ENCODE assay signal across 22 cellular contexts in genomic region chr4:165609653-165610052, GRCh38.
DNase-seq lines count a peak whose midpoint lies in the region; ATAC-seq, FAIRE-seq and TF ChIP-seq lines count a peak whose summit lies in the region.
"Had no signal": no experiment of that assay in that cellular context is flagged by ENCODE, and none has a peak within 500 bp of the region (broad histone marks: within the 10 kb centered on the region; RNA-seq: fewer than 3 reads in every experiment).

No MANE protein-coding gene starts in this region.

- H3K79me2 ChIP-seq in GM23338 (replicated peaks; ENCODE audit: insufficient read depth) (no peaks in the 10 kb centered on the region), H1 (ENCODE audit: control insufficient read depth in 1 of 2, insufficient read depth in 2 of 2, low read length in 2 of 2) (no peaks in the 10 kb centered on the region)

- H3K36me3 ChIP-seq in GM23338 (ENCODE audit: insufficient read depth) (no peaks in the 10 kb centered on the region), H1 (ENCODE audit: control insufficient read depth in 2 of 4, insufficient read depth in 4 of 4, low read length in 3 of 4) (no peaks in the 10 kb centered on the region)
- H3K36me3 ChIP-seq: BE2C; BLaER1 treated with 17β-estradiol and CSF1 and Interleukin-3, amounts not matched to agents 10 nM and 100 nM; HAP-1 had no signal

- no peak for TF ChIP-seq POLR2A in H1 (IDR thresholded peaks at IDR 0.05; ENCODE audit: control extremely low read depth in 1 of 2, low read depth in 2 of 2, low read length in 2 of 2)

- H2BK5ac ChIP-seq in H1 (ENCODE audit: low read depth, low read length): no peak overlapping the region

- H3K27me3 Mint-ChIP-seq in GM23338 (ENCODE audit: insufficient read depth, low read depth, poor library complexity): no peaks in the 10 kb centered on the region
- H3K27me3 Mint-ChIP-seq in activated naive CD8-positive, alpha-beta T cell treated with anti-CD3 and anti-CD28 coated beads for 36 hours: no peaks in the 10 kb centered on the region

- H3K4me2 ChIP-seq in GM23338 (peak overlapping the region; percentile 51; the same call in 1 of the 2 replicates), H1 (ENCODE audit: insufficient read depth in 1 of 2, low read depth in 2 of 2, low read length in 2 of 2) (no peak overlapping the region)
- H3K4me2 ChIP-seq: A549; BLaER1 treated with 17β-estradiol and CSF1 and Interleukin-3, amounts not matched to agents 10 nM and 100 nM had no signal

- H2AK5ac ChIP-seq in H1 (ENCODE audit: low read depth, low read length): no peak overlapping the region

- peak; percentile 71 for ATAC-seq in GM23338
- ATAC-seq: A549 had no signal

- H2BK12ac ChIP-seq in H1 (ENCODE audit: low read depth, low read length): no peak overlapping the region

- H2BK120ac ChIP-seq in H1 (replicated peaks; ENCODE audit: low read depth, low read length): no peak overlapping the region

- no peak overlapping the region for H3K4me3 Mint-ChIP-seq in GM23338
- no peak overlapping the region for H3K4me3 Mint-ChIP-seq in activated naive CD8-positive, alpha-beta T cell treated with anti-CD3 and anti-CD28 coated beads for 36 hours
- H3K4me3 Mint-ChIP-seq: CD14-positive monocyte; CD4-positive, alpha-beta T cell; HFFc6 had no signal

- H3K27ac ChIP-seq in GM23338 (ENCODE audit: low read depth): no peak overlapping the region
- no peak overlapping the region for H3K27ac ChIP-seq in H1 (ENCODE audit: low read depth, low read length)
- H3K27ac ChIP-seq: A549; BLaER1 treated with 17β-estradiol and CSF1 and Interleukin-3, amounts not matched to agents 10 nM and 100 nM had no signal

- H3K9me3 Mint-ChIP-seq in GM23338: no peaks in the 10 kb centered on the region; the same call in 2 of the 3 replicates
- H3K9me3 Mint-ChIP-seq in activated naive CD8-positive, alpha-beta T cell treated with anti-CD3 and anti-CD28 coated beads for 36 hours: no peaks in the 10 kb centered on the region
- H3K9me3 Mint-ChIP-seq: CD4-positive, alpha-beta T cell had no signal

- H4K5ac ChIP-seq in H1 (ENCODE audit: insufficient read length, low read depth, low read length): no peak overlapping the region

- H2AFZ ChIP-seq in GM23338: peak overlapping the region; percentile 29; the same call in 1 of the 2 replicates
- 0 out of 2 replicates have a peak overlapping the region, but pooled peaks have one; percentile 60 for H2AFZ ChIP-seq in H1 (ENCODE audit: low read length)

- no peak overlapping the region for H2BK15ac ChIP-seq in H1 (ENCODE audit: low read length)

- H4K8ac ChIP-seq in H1 (ENCODE audit: extremely low read depth, insufficient read depth, low read length): no peak overlapping the region

- H3K9ac ChIP-seq in H1 (replicated peaks in 1 of 4; ENCODE audit: extremely low read depth in 1 of 4, low read depth in 3 of 4, low read length in 3 of 4): no peak overlapping the region
- H3K9ac ChIP-seq: BLaER1 treated with 17β-estradiol and CSF1 and Interleukin-3, amounts not matched to agents 10 nM and 100 nM had no signal

- peak; percentile 19 for DNase-seq in GM23338 (ENCODE audit: low spot score)
- DNase-seq in H1 (ENCODE audit: low read depth in 1 of 2, low spot score in 2 of 2): no peak
- DNase-seq in iPS-NIHi7 (ENCODE audit: extremely low spot score): peak; percentile 22
- DNase-seq in stimulated activated CD4-positive, alpha-beta T cell treated with anti-CD3 and anti-CD28 coated beads, Interleukin-2, amount 100 ng/mL, for 24 hours: no peak
- no peak for DNase-seq in NCI-H446 (lab: John Stamatoyannopoulos, UW)
- DNase-seq in NCI-H82 treated with DMSO at 0.1 percent for 48 hours (lab: John Stamatoyannopoulos, UW; ENCODE audit: unreplicated experiment): no peak
- DNase-seq in activated naive CD8-positive, alpha-beta T cell treated with anti-CD3 and anti-CD28 coated beads for 36 hours: no peak
- DNase-seq: 8988T; ACHN; AML-193; BE2C; Calu3; CD4-positive, alpha-beta T cell; COR-L47; DMS53; DMS79 treated with DMSO at 0.1 percent for 48 hours; HFFc6 had no signal

- H3K18ac ChIP-seq in H1 (ENCODE audit: extremely low read depth, low read length): no peak overlapping the region

- H3K27ac Mint-ChIP-seq in GM23338: no peak overlapping the region
- H3K27ac Mint-ChIP-seq in activated naive CD8-positive, alpha-beta T cell treated with anti-CD3 and anti-CD28 coated beads for 36 hours: no peak overlapping the region
- H3K27ac Mint-ChIP-seq: CD14-positive monocyte; CD4-positive, alpha-beta T cell; HFFc6 had no signal

- WGBS in H1 (ENCODE audit: extremely low coverage in 1 of 2, insufficient coverage in 1 of 2, insufficient read length in 1 of 2, insufficient replicate concordance in 2 of 2, low coverage in 1 of 2, low lambda C conversion rate in 2 of 2, missing lambda C conversion rate in 1 of 2), 2 experiments: 37% methylated on average over 2 of the region's 2 CpGs; no CpG with 5 or more reads in 1 of the 2 experiments

- no peaks in the 10 kb centered on the region for H3K9me3 ChIP-seq in H1 (ENCODE audit: insufficient read depth in 2 of 2, low read depth in 1 of 2, low read length in 1 of 2)
- H3K9me3 ChIP-seq: A549, BE2C, HAP-1 had no signal

- FAIRE-seq in H1 (lab: Jason Lieb, UNC): no peak
- FAIRE-seq: A549, GM12892 had no signal

- no peak for TF ChIP-seq RAD21 in H1 (IDR thresholded peaks at IDR 0.05 in 1 of 2, conservative IDR thresholded peaks at IDR 0.05 in 1 of 2; ENCODE audit: low read depth in 2 of 2, low read length in 2 of 2)

- no peak overlapping the region for H3K4ac ChIP-seq in H1 (replicated peaks; ENCODE audit: insufficient read length, low read depth, low read length)

- H3K23ac ChIP-seq in H1 (ENCODE audit: insufficient read length): no peak overlapping the region

- H4K20me1 ChIP-seq in GM23338 (replicated peaks; ENCODE audit: insufficient read depth) (no peaks in the 10 kb centered on the region), H1 (replicated peaks in 1 of 2; ENCODE audit: control insufficient read depth in 1 of 2, insufficient read depth in 2 of 2, low read length in 2 of 2) (no peaks in the 10 kb centered on the region)
- H4K20me1 ChIP-seq: BLaER1 treated with 17β-estradiol and CSF1 and Interleukin-3, amounts not matched to agents 10 nM and 100 nM had no signal

- CTCF ChIA-PET in H1 (lab: Charles Lee; ENCODE audit: partially characterized antibody): no interaction called here

- no peak overlapping the region for H3K14ac ChIP-seq in H1 (ENCODE audit: insufficient read length)

- no peaks in the 10 kb centered on the region for H3K79me1 ChIP-seq in H1 (ENCODE audit: low read depth, low read length)

- H3K56ac ChIP-seq in H1 (replicated peaks; ENCODE audit: insufficient read length, low read depth, low read length): no peak overlapping the region

- no peak overlapping the region for H3K4me3 ChIP-seq in GM23338
- H3K4me3 ChIP-seq in H1 (ENCODE audit: extremely low read depth in 1 of 4, insufficient read depth in 2 of 4, low read depth in 3 of 4, low read length in 4 of 4): no peak overlapping the region
- H3K4me3 ChIP-seq: A549; BLaER1 treated with 17β-estradiol and CSF1 and Interleukin-3, amounts not matched to agents 10 nM and 100 nM; HAP-1 had no signal

- H3K27me3 ChIP-seq in GM23338 (ENCODE audit: insufficient read depth) (no peaks in the 10 kb centered on the region), H1 (replicated peaks in 1 of 4; ENCODE audit: control insufficient read depth in 3 of 4, extremely low read depth in 1 of 4, insufficient read depth in 3 of 4, low read length in 3 of 4) (no peaks in the 10 kb centered on the region)
- H3K27me3 ChIP-seq: BE2C; BLaER1 treated with 17β-estradiol and CSF1 and Interleukin-3, amounts not matched to agents 10 nM and 100 nM had no signal

- no peaks in the 10 kb centered on the region for H3F3A ChIP-seq in GM23338 (replicated peaks; ENCODE audit: low read depth)

- peaks cover 34% of the 10 kb centered on the region for H3K4me1 Mint-ChIP-seq in GM23338
- H3K4me1 Mint-ChIP-seq in activated naive CD8-positive, alpha-beta T cell treated with anti-CD3 and anti-CD28 coated beads for 36 hours: peaks cover 1% of the 10 kb centered on the region

- H3K4me1 ChIP-seq in GM23338 (ENCODE audit: insufficient read depth) (peaks cover 32% of the 10 kb centered on the region), H1 (replicated peaks in 1 of 4; ENCODE audit: control insufficient read depth in 3 of 4, insufficient read depth in 4 of 4, low read length in 3 of 4) (peaks cover 0 to 5% (median 0%) of the 10 kb centered on the region in 4 experiments; a peak in 2 of 7 replicates)
- H3K4me1 ChIP-seq: A549, BE2C, HAP-1 had no signal

- H3K9me2 ChIP-seq in GM23338 (ENCODE audit: insufficient read depth): peaks cover 3% of the 10 kb centered on the region; the same call in 1 of the 2 replicates

- H4K91ac ChIP-seq in H1 (replicated peaks; ENCODE audit: insufficient read length, low read length): no peak overlapping the region

- TF ChIP-seq EP300 in H1 (IDR thresholded peaks at IDR 0.05; ENCODE audit: borderline replicate concordance in 1 of 2, low read depth in 2 of 2, low read length in 2 of 2): no peak

- TF ChIP-seq CTCF in GM23338 (conservative IDR thresholded peaks at IDR 0.05; ENCODE audit: low read depth in 2 of 2) (no peak), H1 (IDR thresholded peaks at IDR 0.05; ENCODE audit: control extremely low read depth in 1 of 3, insufficient read depth in 1 of 3, low read depth in 1 of 3, low read length in 3 of 3) (no peak)

- POLR2A ChIA-PET in H1 (lab: Charles Lee; ENCODE audit: partially characterized antibody): no interaction called here

- no peak overlapping the region for H2BK20ac ChIP-seq in H1 (ENCODE audit: low read length)

- H3K36me3 Mint-ChIP-seq in GM23338 (ENCODE audit: low read depth): no peaks in the 10 kb centered on the region
- H3K36me3 Mint-ChIP-seq in activated naive CD8-positive, alpha-beta T cell treated with anti-CD3 and anti-CD28 coated beads for 36 hours: no peaks in the 10 kb centered on the region
- H3K36me3 Mint-ChIP-seq: CD14-positive monocyte had no signal

- H3K23me2 ChIP-seq in H1 (ENCODE audit: low read depth, low read length): no peaks in the 10 kb centered on the region

TF ChIP-seq in GM23338, 12 proteins besides CTCF, POLR2A, EP300 and RAD21 (continues in another document):
- TF ChIP-seq NANOG (IDR thresholded peaks at IDR 0.05; ENCODE audit: borderline replicate concordance) (no peak), CREB1 (CRISPR knock-in tag; IDR thresholded peaks at IDR 0.05; ENCODE audit: low read depth) (no peak), POLR2AphosphoS5 (IDR thresholded peaks at IDR 0.05; ENCODE audit: low read depth) (no peak), JUNB (IDR thresholded peaks at IDR 0.05; ENCODE audit: unreplicated experiment) (no peak)

TF ChIP-seq in H1, 55 proteins besides CTCF, POLR2A, EP300 and RAD21:
- TF ChIP-seq KDM4A (IDR thresholded peaks at IDR 0.05; ENCODE audit: low read depth, low read length, severe bottlenecking) (no peak), KDM5A (IDR thresholded peaks at IDR 0.05; ENCODE audit: low read length) (no peak)
TF ChIP-seq in H1: peak in this region for 0.

Comparison
In these comparisons a context has a peak if more than half of its experiments do, and no peak if none do; other contexts are left out.
1. DNase-seq: peak in GM23338 (single experiment) and iPS-NIHi7 (single experiment); none in H1 (0 of 2), stimulated activated CD4-positive, alpha-beta T cell treated with anti-CD3 and anti-CD28 coated beads, Interleukin-2, amount 100 ng/mL, for 24 hours (0 of 2), NCI-H446 (0 of 2), NCI-H82 treated with DMSO at 0.1 percent for 48 hours (single experiment) and activated naive CD8-positive, alpha-beta T cell treated with anti-CD3 and anti-CD28 coated beads for 36 hours (single experiment).